12 cellular contexts compared by ENCODE assay signal in genomic region chr12:108633081-108633533, GRCh38. TPM values are rescaled to one million over a fixed set of nuclear protein-coding genes. Genes with fewer than 3 reads are reported as not detected.
DNase-seq lines count a peak whose midpoint lies in the region; ATAC-seq and TF ChIP-seq lines count a peak whose summit lies in the region.
"Had no signal": no experiment of that assay in that cellular context is flagged by ENCODE, and none has a peak within 500 bp of the region (broad histone marks: within the 10 kb centered on the region; RNA-seq: fewer than 3 reads in every experiment).

No MANE protein-coding gene starts in this region.

- H3K27ac ChIP-seq in SJSA1 (no peak overlapping the region), esophagus (ENCODE audit: low read depth in 2 of 2, low read length in 1 of 2) (peak overlapping the region; percentile 22 to 29), spleen (peak overlapping the region; percentile 67 to 97 (median 90))

- ATAC-seq in HG02759 (IDR thresholded peaks at IDR 0.05; ENCODE audit: unreplicated experiment), result no peak
- no peak for ATAC-seq in GM19351 (IDR thresholded peaks at IDR 0.05; ENCODE audit: unreplicated experiment)

- intact Hi-C loops in spleen (cut with DNase I; ENCODE audit: low total_unique reads), result no loop called here

- 0 out of 2 replicates have a peak, but pooled peaks cover 3% of the 10 kb centered on the region for H3K27me3 ChIP-seq in SJSA1 (replicated peaks)
- no peaks in the 10 kb centered on the region for H3K27me3 ChIP-seq in esophagus (ENCODE audit: control insufficient read depth in 1 of 2, insufficient read depth in 2 of 2, low read length in 2 of 2)
- no peaks in the 10 kb centered on the region for H3K27me3 ChIP-seq in spleen (replicated peaks in 1 of 7)

- no peak for TF ChIP-seq POLR2A in spleen (IDR thresholded peaks at IDR 0.05)

- 73 to 84% methylated on average over 7 of the region's 7 CpGs for WGBS in esophagus, 2 donors
- WGBS in spleen, 5 donors, result 58 to 74% (median 67%) methylated on average over 7 of the region's 7 CpGs

- H3K9me3 ChIP-seq in SJSA1 (replicated peaks), result no peaks in the 10 kb centered on the region
- H3K9me3 ChIP-seq in esophagus (ENCODE audit: control insufficient read depth in 2 of 2, insufficient read depth in 1 of 2, low read depth in 1 of 2, low read length in 1 of 2), result no peaks in the 10 kb centered on the region
- no peaks in the 10 kb centered on the region for H3K9me3 ChIP-seq in spleen

- H3K4me3 ChIP-seq in SJSA1 (no peak overlapping the region), esophagus (ENCODE audit: low read depth in 1 of 2, low read length in 2 of 2) (peak overlapping the region; percentile 16 to 31), spleen (peak overlapping the region; percentile 33 to 76 (median 55))

- no peak for TF ChIP-seq CTCF in spleen (IDR thresholded peaks at IDR 0.05 in 8 of 11, conservative IDR thresholded peaks at IDR 0.05 in 3 of 11)

- H3K36me3 ChIP-seq in SJSA1 (no peaks in the 10 kb centered on the region), esophagus (ENCODE audit: control insufficient read depth in 2 of 2, insufficient read depth in 2 of 2, low read length in 1 of 2) (no peaks in the 10 kb centered on the region), spleen (no peaks in the 10 kb centered on the region)

- DNase-seq in activated CD4-positive, alpha-beta T cell treated with anti-CD3 and anti-CD28 coated beads for 48 hours, result peak; percentile 23
- no peak for DNase-seq in activated CD4-positive, alpha-beta T cell treated with anti-CD3 and anti-CD28 coated beads for 1 hour
- peak; percentile 68 to 91 for DNase-seq in SJSA1 (ENCODE audit: low read depth in 1 of 2, low spot score in 2 of 2)
- peak; percentile 73 for DNase-seq in spleen
- no peak for DNase-seq in SW480 (ENCODE audit: low spot score)
- DNase-seq: HFFc6, NCI-H1694 treated with DMSO at 0.1 percent for 48 hours had no signal

- peaks cover 35% of the 10 kb centered on the region for H3K4me1 ChIP-seq in SJSA1 (replicated peaks)
- H3K4me1 ChIP-seq in esophagus (ENCODE audit: control insufficient read depth in 2 of 2, insufficient read depth in 2 of 2, low read length in 1 of 2), result peaks cover 4 to 8% of the 10 kb centered on the region in 2 donors
- H3K4me1 ChIP-seq in spleen, result peaks cover 58 to 100% (median 95%) of the 10 kb centered on the region in 6 donors

RNA-seq across cellular contexts. Expression of gene SELPLG, which starts 0.6 kb away (rescaled TPM):
- 2.1 and 2.9 TPM in 2 replicates for total RNA-seq in SJSA1 (2014; rRNA removed; shearing (Covaris generic))
- polyA plus RNA-seq in esophagus (1 to 10 TPM in 1 of 2 donors, under 1 TPM in 1; 0.86 to 2.0 TPM), spleen (10 to 100 TPM; 23.6 to 30.9 (median 23.7) TPM)
- total RNA-seq in spleen, result 100 to 1,000 TPM in 3 of 7 donors, 10 to 100 TPM in 4; 68.4 to 220 (median 91.7) TPM

RNA-seq across cellular contexts. Expression of gene TMEM119, which starts 35.2 kb away (rescaled TPM):
- 225 and 311 TPM in 2 replicates for total RNA-seq in SJSA1 (2014; rRNA removed; shearing (Covaris generic))
- under 1 TPM; 0.54 to 0.63 TPM for polyA plus RNA-seq in esophagus
- 10 to 100 TPM in 5 of 7 donors, 1 to 10 TPM in 2; 8.8 to 23.8 (median 14.1) TPM for total RNA-seq in spleen
- 10 to 100 TPM; 17.7 to 50.0 (median 34.8) TPM for polyA plus RNA-seq in spleen
- total RNA-seq: dermis microvascular lymphatic vessel endothelial cell, pulmonary artery endothelial cell had no signal

Comparison
In these comparisons a context has a peak if more than half of its experiments do, and no peak if none do; other contexts are left out.
1. DNase-seq: peak in activated CD4-positive, alpha-beta T cell treated with anti-CD3 and anti-CD28 coated beads for 48 hours (single experiment), SJSA1 (2 of 2) and spleen (single experiment); none in activated CD4-positive, alpha-beta T cell treated with anti-CD3 and anti-CD28 coated beads for 1 hour (single experiment) and SW480 (single experiment).
2. RNA of gene SELPLG, which starts 0.6 kb away (total RNA-seq): 68.4 to 220 TPM in spleen; 2.1 to 2.9 TPM in SJSA1; every median in the first group is over 10 times any median in the second.